In genomic region chr4:5955201-5955821, GRCh38 we compare ENCODE assay signal across 12 cellular contexts.
DNase-seq lines count a peak whose midpoint lies in the region; ATAC-seq lines count a peak whose summit lies in the region.
"Had no signal": no experiment of that assay in that cellular context is flagged by ENCODE, and none has a peak within 500 bp of the region (broad histone marks: within the 10 kb centered on the region; RNA-seq: fewer than 3 reads in every experiment).

No MANE protein-coding gene starts in this region.

- DNase-seq in DMS79 (lab: John Stamatoyannopoulos, UW) (peak; percentile 28), NCI-H1092 treated with DMSO at 0.1 percent for 48 hours (lab: John Stamatoyannopoulos, UW) (peak; percentile 88), NCI-H69 (lab: John Stamatoyannopoulos, UW) (peak; percentile 85), islet precursor cell (peak; percentile 59), left colon (no peak), activated gamma-delta T cell treated with Interleukin-2 at 50 U/mL for 16 hours (no peak)
- no peak for DNase-seq in natural killer cell treated with Interleukin-12 subunit alpha and Interleukin-12 subunit beta and Interleukin-15 and Interleukin-18, amount 100 ng/mL, for 72 hours (ENCODE audit: low spot score)
- DNase-seq: activated CD4-positive, alpha-beta T cell treated with anti-CD3 and anti-CD28 coated beads, Interleukin-2, amount 10 ng/mL, durations not matched to agents 24 days and 14 days; activated gamma-delta T cell; Caco-2; caudate nucleus; KBM-7 had no signal

- no peaks in the 10 kb centered on the region for H3K4me1 Mint-ChIP-seq in natural killer cell treated with Interleukin-12 subunit alpha and Interleukin-12 subunit beta and Interleukin-15 and Interleukin-18, amount 100 ng/mL, for 72 hours (ENCODE audit: low read depth in 2 of 2)

- H3K4me3 Mint-ChIP-seq in natural killer cell treated with Interleukin-12 subunit alpha and Interleukin-12 subunit beta and Interleukin-15 and Interleukin-18, amount 100 ng/mL, for 72 hours: no peak overlapping the region
- H3K4me3 Mint-ChIP-seq: activated CD4-positive, alpha-beta T cell treated with anti-CD3 and anti-CD28 coated beads, Interleukin-2, amount 10 ng/mL, durations not matched to agents 24 days and 14 days had no signal

- intact Hi-C loops in left colon (cut with DNase I, micrococcal nuclease): no loop called here

- peaks cover 0 to 11% of the 10 kb centered on the region in 2 donors for H3K27me3 Mint-ChIP-seq in natural killer cell treated with Interleukin-12 subunit alpha and Interleukin-12 subunit beta and Interleukin-15 and Interleukin-18, amount 100 ng/mL, for 72 hours

- ATAC-seq in natural killer cell treated with Interleukin-12 subunit alpha and Interleukin-12 subunit beta and Interleukin-15 and Interleukin-18, amount 100 ng/mL, for 72 hours: no peak
- no peak for ATAC-seq in left colon

- no peaks in the 10 kb centered on the region for H3K9me3 Mint-ChIP-seq in natural killer cell treated with Interleukin-12 subunit alpha and Interleukin-12 subunit beta and Interleukin-15 and Interleukin-18, amount 100 ng/mL, for 72 hours
- H3K9me3 Mint-ChIP-seq: activated CD4-positive, alpha-beta T cell treated with anti-CD3 and anti-CD28 coated beads, Interleukin-2, amount 10 ng/mL, durations not matched to agents 24 days and 14 days had no signal

- no peaks in the 10 kb centered on the region for H3K36me3 Mint-ChIP-seq in natural killer cell treated with Interleukin-12 subunit alpha and Interleukin-12 subunit beta and Interleukin-15 and Interleukin-18, amount 100 ng/mL, for 72 hours

- peak overlapping the region in 1 of 2 donors; percentile 43 for H3K27ac Mint-ChIP-seq in natural killer cell treated with Interleukin-12 subunit alpha and Interleukin-12 subunit beta and Interleukin-15 and Interleukin-18, amount 100 ng/mL, for 72 hours
- H3K27ac Mint-ChIP-seq: activated CD4-positive, alpha-beta T cell treated with anti-CD3 and anti-CD28 coated beads, Interleukin-2, amount 10 ng/mL, durations not matched to agents 24 days and 14 days had no signal

Comparison
In these comparisons a context has a peak if more than half of its experiments do, and no peak if none do; other contexts are left out.
1. DNase-seq: peak in DMS79 (single experiment), NCI-H1092 treated with DMSO at 0.1 percent for 48 hours (single experiment), NCI-H69 (single experiment) and islet precursor cell (single experiment); none in natural killer cell treated with Interleukin-12 subunit alpha and Interleukin-12 subunit beta and Interleukin-15 and Interleukin-18, amount 100 ng/mL, for 72 hours (single experiment), left colon (0 of 2) and activated gamma-delta T cell treated with Interleukin-2 at 50 U/mL for 16 hours (single experiment).